ENCODE assay signal across 9 cellular contexts in genomic region chr14:47917344-47917954, GRCh38.
DNase-seq lines count a peak whose midpoint lies in the region; ATAC-seq and TF ChIP-seq lines count a peak whose summit lies in the region.
"Had no signal": no experiment of that assay in that cellular context is flagged by ENCODE, and none has a peak within 500 bp of the region (broad histone marks: within the 10 kb centered on the region; RNA-seq: fewer than 3 reads in every experiment).

No MANE protein-coding gene starts in this region.

- H3K4me2 ChIP-seq in KMS-11 = no peak overlapping the region

- H3K4me1 Mint-ChIP-seq in activated naive CD8-positive, alpha-beta T cell treated with anti-CD3 and anti-CD28 coated beads for 36 hours = no peaks in the 10 kb centered on the region

- H3K4me1 ChIP-seq in KMS-11 (ENCODE audit: low read depth, poor library complexity, severe bottlenecking) = no peaks in the 10 kb centered on the region

- no peak overlapping the region for H3K27ac ChIP-seq in KMS-11

- H3K27me3 Mint-ChIP-seq in activated naive CD8-positive, alpha-beta T cell treated with anti-CD3 and anti-CD28 coated beads for 36 hours = no peaks in the 10 kb centered on the region

- no peaks in the 10 kb centered on the region for H3K36me3 ChIP-seq in KMS-11 (ENCODE audit: insufficient read depth)

- no peaks in the 10 kb centered on the region for H4K20me1 ChIP-seq in KMS-11 (ENCODE audit: insufficient read depth)

- ATAC-seq in left lobe of liver = peak; percentile 31
- ATAC-seq in GM19467 (IDR thresholded peaks at IDR 0.05; ENCODE audit: unreplicated experiment) = no peak

- H3K36me3 Mint-ChIP-seq in activated naive CD8-positive, alpha-beta T cell treated with anti-CD3 and anti-CD28 coated beads for 36 hours = no peaks in the 10 kb centered on the region

- H3K27me3 ChIP-seq in KMS-11 (ENCODE audit: insufficient read depth, low read depth) = no peaks in the 10 kb centered on the region

- H3K27ac Mint-ChIP-seq in activated naive CD8-positive, alpha-beta T cell treated with anti-CD3 and anti-CD28 coated beads for 36 hours = no peak overlapping the region

- no peaks in the 10 kb centered on the region for H3K9me3 Mint-ChIP-seq in activated naive CD8-positive, alpha-beta T cell treated with anti-CD3 and anti-CD28 coated beads for 36 hours

- TF ChIP-seq CTCF in KMS-11 (conservative IDR thresholded peaks at IDR 0.05; ENCODE audit: low read depth, low read length) = peak; percentile 68
- TF ChIP-seq CTCF in WI38 (IDR thresholded peaks at IDR 0.05; ENCODE audit: low read depth, low read length) = peak; percentile 46; the same call in 1 of the 2 replicates

- DNase-seq in ELR (ENCODE audit: low read depth) (peak; percentile 16), left lobe of liver (ENCODE audit: low spot score) (no peak), NCI-H1048 (lab: John Stamatoyannopoulos, UW) (no peak)
- no peak for DNase-seq in activated CD8-positive, alpha-beta memory T cell treated with anti-CD3 and anti-CD28 coated beads, Interleukin-2, amount 50 U/mL, for 4 hours
- DNase-seq in activated naive CD8-positive, alpha-beta T cell treated with anti-CD3 and anti-CD28 coated beads for 36 hours = no peak

- H3K4me3 ChIP-seq in KMS-11 (IDR thresholded peaks at IDR 0.05; ENCODE audit: insufficient read depth, low read depth, low read length) (no peak overlapping the region), WI38 (ENCODE audit: low read depth, low read length) (no peak overlapping the region)
- H3K4me3 ChIP-seq: lung had no signal

- no peaks in the 10 kb centered on the region for H3K79me2 ChIP-seq in KMS-11 (ENCODE audit: insufficient read depth, low read depth)

- H2AFZ ChIP-seq in KMS-11 (ENCODE audit: low read depth) = no peak overlapping the region

- H3K4me3 Mint-ChIP-seq in activated naive CD8-positive, alpha-beta T cell treated with anti-CD3 and anti-CD28 coated beads for 36 hours = no peak overlapping the region

- no peak overlapping the region for H3K9ac ChIP-seq in KMS-11
